1 cellular context compared by ENCODE assay signal in genomic region chr9:81575976-81576375, GRCh38.
TF ChIP-seq lines count a peak whose summit lies in the region.

No MANE protein-coding gene starts in this region.

TF ChIP-seq in GM23338, 12 proteins besides CTCF, POLR2A, EP300 and RAD21 (continued from another document):
- TF ChIP-seq ZNF462 (CRISPR knock-in tag; IDR thresholded peaks at IDR 0.05), result no peak
- no peak for TF ChIP-seq STAT1 (IDR thresholded peaks at IDR 0.05; ENCODE audit: unreplicated experiment)
